ENCODE assay signal across 1 cellular context in genomic region chr19:46355234-46355990, GRCh38.
TF ChIP-seq lines count a peak whose summit lies in the region.

No MANE protein-coding gene starts in this region.

TF ChIP-seq in K562, 482 proteins besides CTCF, POLR2A, EP300 and RAD21 (continues in another document):
- TF ChIP-seq CBX2 (IDR thresholded peaks at IDR 0.05; ENCODE audit: insufficient read depth, low read length, poor library complexity, severe bottlenecking) (no peak), ID3 (CRISPR knock-in tag; IDR thresholded peaks at IDR 0.05) (no peak), ID3 (tag; IDR thresholded peaks at IDR 0.05) (peak; percentile 66; the same call in 1 of the 2 replicates), FOSL1 (tag; conservative IDR thresholded peaks at IDR 0.05) (peak; percentile 53), ZNF239 (CRISPR knock-in tag; IDR thresholded peaks at IDR 0.05) (no peak), ZNF212 (CRISPR knock-in tag; IDR thresholded peaks at IDR 0.05) (no peak), NBN (IDR thresholded peaks at IDR 0.05; ENCODE audit: low read depth) (no peak), ATF4 (CRISPR knock-in tag; IDR thresholded peaks at IDR 0.05) (no peak), NONO (IDR thresholded peaks at IDR 0.05; ENCODE audit: low read depth in 2 of 2, low read length in 1 of 2) (no peak), PCBP2 (IDR thresholded peaks at IDR 0.05; ENCODE audit: low read depth, low read length, poor library complexity, severe bottlenecking) (no peak), ZBTB12 (CRISPR knock-in tag; IDR thresholded peaks at IDR 0.05) (no peak), ERF (CRISPR knock-in tag; IDR thresholded peaks at IDR 0.05) (0 out of 2 replicates have a peak, but pooled peaks have one; percentile 11), ARID2 (IDR thresholded peaks at IDR 0.05) (no peak), MAFG (tag; conservative IDR thresholded peaks at IDR 0.05) (no peak), XRCC3 (IDR thresholded peaks at IDR 0.05) (no peak), NR2C2 (CRISPR knock-in tag; IDR thresholded peaks at IDR 0.05) (no peak; the same call in 1 of the 2 replicates), NR2C2 (tag; IDR thresholded peaks at IDR 0.05) (peak; percentile 78; the same call in 1 of the 2 replicates), PRMT5 (CRISPR knock-in tag; IDR thresholded peaks at IDR 0.05) (no peak), CBFA2T2 (conservative IDR thresholded peaks at IDR 0.05) (no peak), POLR2AphosphoS2 (IDR thresholded peaks at IDR 0.05; ENCODE audit: low read length) (no peak), SNIP1 (IDR thresholded peaks at IDR 0.05; ENCODE audit: low read depth) (no peak), PCBP1 (IDR thresholded peaks at IDR 0.05; ENCODE audit: low read depth, low read length, poor library complexity, severe bottlenecking) (no peak), YY1 (IDR thresholded peaks at IDR 0.05; ENCODE audit: borderline replicate concordance in 1 of 3, control insufficient read depth in 1 of 3, extremely low read depth in 1 of 3, insufficient read depth in 3 of 3, insufficient read length in 1 of 3, insufficient replicate concordance in 2 of 3, low read depth in 1 of 3, low read length in 2 of 3) (peak in 1 of 3 experiments; percentile 46), MAFF (IDR thresholded peaks at IDR 0.05; ENCODE audit: low read length) (no peak), ZBTB49 (CRISPR knock-in tag; IDR thresholded peaks at IDR 0.05; ENCODE audit: borderline replicate concordance) (no peak), KAT8 (IDR thresholded peaks at IDR 0.05; ENCODE audit: low read depth) (no peak), MYBL2 (IDR thresholded peaks at IDR 0.05; ENCODE audit: low read depth) (no peak), MYBL2 (CRISPR knock-in tag; IDR thresholded peaks at IDR 0.05; ENCODE audit: borderline replicate concordance) (no peak), MITF (IDR thresholded peaks at IDR 0.05) (no peak), CHCHD3 (CRISPR knock-in tag; IDR thresholded peaks at IDR 0.05) (no peak), HOXB6 (CRISPR knock-in tag; IDR thresholded peaks at IDR 0.05; ENCODE audit: borderline replicate concordance) (no peak), JUND (IDR thresholded peaks at IDR 0.05; ENCODE audit: borderline replicate concordance, low read depth, low read length) (0 out of 2 replicates have a peak, but pooled peaks have one; percentile 10), JUND (tag; IDR thresholded peaks at IDR 0.05; ENCODE audit: borderline replicate concordance, low read depth, low read length) (no peak), ZNF77 (CRISPR knock-in tag; IDR thresholded peaks at IDR 0.05) (no peak), RBFOX2 (IDR thresholded peaks at IDR 0.05; ENCODE audit: low read depth, low read length) (peak; percentile 41; the same call in 1 of the 2 replicates), NFXL1 (CRISPR knock-in tag; IDR thresholded peaks at IDR 0.05) (no peak), PREB (CRISPR knock-in tag; IDR thresholded peaks at IDR 0.05) (no peak), ZNF830 (CRISPR knock-in tag; IDR thresholded peaks at IDR 0.05) (no peak), LCOR (CRISPR knock-in tag; IDR thresholded peaks at IDR 0.05) (no peak), E2F1 (CRISPR knock-in tag; IDR thresholded peaks at IDR 0.05) (no peak), IRF9 (tag; IDR thresholded peaks at IDR 0.05) (no peak), TFE3 (CRISPR knock-in tag; IDR thresholded peaks at IDR 0.05) (no peak), CCAR2 (IDR thresholded peaks at IDR 0.05; ENCODE audit: low read depth, low read length) (no peak), CBFB (CRISPR knock-in tag; IDR thresholded peaks at IDR 0.05) (no peak), NR2C1 (IDR thresholded peaks at IDR 0.05) (no peak), NR2C1 (tag; IDR thresholded peaks at IDR 0.05) (peak; percentile 63; the same call in 1 of the 2 replicates), FOXK1 (CRISPR knock-in tag; IDR thresholded peaks at IDR 0.05; ENCODE audit: borderline replicate concordance) (no peak), ZC3H11A (IDR thresholded peaks at IDR 0.05; ENCODE audit: low read depth, low read length) (no peak), MAZ (CRISPR knock-in tag; conservative IDR thresholded peaks at IDR 0.05 in 1 of 2, IDR thresholded peaks at IDR 0.05 in 1 of 2) (no peak), TAF15 (IDR thresholded peaks at IDR 0.05; ENCODE audit: low read depth, low read length) (no peak), ZNF584 (CRISPR knock-in tag; IDR thresholded peaks at IDR 0.05; ENCODE audit: low read depth) (no peak), CBX3 (IDR thresholded peaks at IDR 0.05; ENCODE audit: borderline replicate concordance in 1 of 2, low read length in 2 of 2) (no peak), NR1H2 (CRISPR knock-in tag; IDR thresholded peaks at IDR 0.05) (no peak), PATZ1 (CRISPR knock-in tag; IDR thresholded peaks at IDR 0.05; ENCODE audit: borderline replicate concordance) (no peak), ZNF589 (CRISPR knock-in tag; IDR thresholded peaks at IDR 0.05; ENCODE audit: low read depth) (peak; percentile 70; the same call in 1 of the 2 replicates), ATF3 (IDR thresholded peaks at IDR 0.05) (peak; percentile 40; the same call in 1 of the 2 replicates), ATF3 (CRISPR knock-in tag; conservative IDR thresholded peaks at IDR 0.05) (no peak), ZNF282 (CRISPR knock-in tag; IDR thresholded peaks at IDR 0.05) (no peak), ZSCAN29 (IDR thresholded peaks at IDR 0.05) (no peak), ELF4 (CRISPR knock-in tag; IDR thresholded peaks at IDR 0.05) (no peak), DIDO1 (tag; IDR thresholded peaks at IDR 0.05; ENCODE audit: low read depth) (no peak)
